9 cellular contexts compared by ENCODE assay signal in the genomic region with DNA sequence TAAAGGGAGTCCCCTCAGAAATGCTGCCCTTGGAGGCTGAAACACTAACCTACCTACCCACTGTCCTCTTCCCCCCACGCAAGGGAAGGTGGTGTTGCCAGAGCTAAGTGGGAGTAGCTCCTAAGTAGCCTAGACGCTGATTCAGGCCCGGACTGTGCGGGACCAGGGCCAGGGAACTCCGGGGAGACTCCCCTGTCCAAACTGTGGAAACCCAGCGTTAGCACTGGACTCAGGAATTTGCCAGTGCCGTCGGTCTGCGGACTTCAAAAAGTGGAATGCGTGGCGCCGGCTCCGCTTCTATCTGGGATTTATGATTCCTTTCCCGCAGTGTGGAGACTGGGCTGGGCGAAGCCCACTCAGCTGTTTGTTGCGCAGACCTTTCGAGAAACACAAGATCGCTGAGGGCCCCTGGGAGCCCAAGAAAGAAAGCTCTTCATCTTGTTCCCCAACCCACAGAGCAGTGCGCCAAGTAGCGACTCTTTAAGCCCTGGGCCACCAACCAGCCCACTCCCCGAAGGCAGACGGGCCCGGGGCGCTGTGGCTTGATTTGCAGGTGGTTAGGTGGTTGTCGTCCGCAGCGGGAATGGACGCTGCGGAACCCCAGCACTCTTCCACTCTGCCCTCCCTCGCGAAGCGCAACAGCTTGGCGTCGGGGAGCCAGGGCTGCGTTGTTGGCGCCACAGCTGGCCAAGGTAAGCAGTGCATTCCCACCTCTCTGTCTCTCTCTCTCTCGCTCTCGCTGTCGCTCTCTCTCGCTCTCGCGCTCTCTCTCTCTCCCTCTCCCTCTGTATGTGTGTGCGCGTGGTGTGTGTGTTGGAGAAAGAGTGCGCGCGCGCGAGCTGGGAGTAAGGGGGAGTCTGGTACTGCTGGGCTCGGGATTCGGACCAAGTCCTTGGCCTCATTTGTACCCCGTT. TPM values are rescaled to one million over a fixed set of nuclear protein-coding genes. Genes with fewer than 3 reads are reported as not detected.
DNase-seq lines count a peak whose midpoint lies in the region; ATAC-seq, FAIRE-seq and TF ChIP-seq lines count a peak whose summit lies in the region.
"Had no signal": no experiment of that assay in that cellular context is flagged by ENCODE, and none has a peak within 500 bp of the region (broad histone marks: within the 10 kb centered on the region; RNA-seq: fewer than 3 reads in every experiment).

No MANE protein-coding gene starts in this region.

- no peaks in the 10 kb centered on the region for H3K36me3 Mint-ChIP-seq in activated T-helper 2 cell treated with anti-CD3 and anti-CD28 coated beads, Interferon-gamma antibody, Interleukin-2, Interleukin-4, amounts not matched to agents 10 μg/mL and 5 μg/mL and 100 μg/mL, durations not matched to agents 14 hours and 24 hours and 36 hours (ENCODE audit: low read depth)

- no peak overlapping the region for H2AFZ ChIP-seq in osteoblast (ENCODE audit: low read length)

- peaks cover 58% of the 10 kb centered on the region for H3K27me3 ChIP-seq in osteoblast (ENCODE audit: insufficient read depth, low read length)
- H3K27me3 ChIP-seq in thoracic aorta (replicated peaks; ENCODE audit: insufficient read depth) = no peaks in the 10 kb centered on the region

- no peak for TF ChIP-seq EP300 in A549 (IDR thresholded peaks at IDR 0.05)

- FAIRE-seq in A549 (lab: Jason Lieb, UNC) = peak; percentile 13
- FAIRE-seq: G401.6 had no signal

- 6% methylated on average over 37 of the region's 52 CpGs for WGBS in A549 (ENCODE audit: missing lambda C conversion rate)

- ATAC-seq in A549 (peak; percentile 89 to 94), GM18870 (IDR thresholded peaks at IDR 0.05; ENCODE audit: unreplicated experiment) (peak; percentile 82), HG03108 (IDR thresholded peaks at IDR 0.05; ENCODE audit: unreplicated experiment) (peak; percentile 87), thoracic aorta (ENCODE audit: insufficient number of reproducible peaks, low FRiP score, low read depth) (no peak)

- peaks cover 21% of the 10 kb centered on the region for H3K4me1 Mint-ChIP-seq in activated T-helper 2 cell treated with anti-CD3 and anti-CD28 coated beads, Interferon-gamma antibody, Interleukin-2, Interleukin-4, amounts not matched to agents 10 μg/mL and 5 μg/mL and 100 μg/mL, durations not matched to agents 14 hours and 24 hours and 36 hours (ENCODE audit: low read depth)

- H3K27ac ChIP-seq in A549 (no peak overlapping the region), osteoblast (ENCODE audit: low read depth, low read length) (no peak overlapping the region), thoracic aorta (no peak overlapping the region)

- POLR2A ChIA-PET in A549 (lab: Yijun Ruan, JAX) = interaction anchor here (1.3 kb wide), 1 partner anchor 58 kb away, joined by 5 read pairs; the partner anchor contains the start of gene ZBTB33

- H3K27me3 Mint-ChIP-seq in activated T-helper 2 cell treated with anti-CD3 and anti-CD28 coated beads, Interferon-gamma antibody, Interleukin-2, Interleukin-4, amounts not matched to agents 10 μg/mL and 5 μg/mL and 100 μg/mL, durations not matched to agents 14 hours and 24 hours and 36 hours (ENCODE audit: low read depth) = peaks cover 61% of the 10 kb centered on the region

- no peaks in the 10 kb centered on the region for H3K79me2 ChIP-seq in osteoblast (ENCODE audit: insufficient read depth, low read length)

- TF ChIP-seq CTCF in A549 (IDR thresholded peaks at IDR 0.05) (peak; percentile 37), osteoblast (IDR thresholded peaks at IDR 0.05; ENCODE audit: extremely low read depth, low read depth, low read length) (no peak), thoracic aorta (IDR thresholded peaks at IDR 0.05) (no peak)

- H3K4me1 ChIP-seq in A549 (peaks cover 7% of the 10 kb centered on the region; the same call in 2 of the 3 replicates), osteoblast (ENCODE audit: insufficient read depth, low read length) (peaks cover 6% of the 10 kb centered on the region), thoracic aorta (ENCODE audit: control insufficient read depth in 1 of 2, low read depth in 2 of 2) (peaks cover 0 to 6% of the 10 kb centered on the region in 2 donors)

- H3K9me3 Mint-ChIP-seq in activated T-helper 2 cell treated with anti-CD3 and anti-CD28 coated beads, Interferon-gamma antibody, Interleukin-2, Interleukin-4, amounts not matched to agents 10 μg/mL and 5 μg/mL and 100 μg/mL, durations not matched to agents 14 hours and 24 hours and 36 hours = no peaks in the 10 kb centered on the region

- H3K4me3 Mint-ChIP-seq in activated T-helper 2 cell treated with anti-CD3 and anti-CD28 coated beads, Interferon-gamma antibody, Interleukin-2, Interleukin-4, amounts not matched to agents 10 μg/mL and 5 μg/mL and 100 μg/mL, durations not matched to agents 14 hours and 24 hours and 36 hours (ENCODE audit: low read depth) = peak overlapping the region; percentile 71

- no peak for TF ChIP-seq POLR2A in A549 (IDR thresholded peaks at IDR 0.05; ENCODE audit: low read length)

- DNase-seq in A549 (ENCODE audit: low read depth in 1 of 2, low spot score in 1 of 2) (peak; percentile 36 to 85), NCI-H748 (lab: John Stamatoyannopoulos, UW; ENCODE audit: unreplicated experiment) (peak; percentile 95), germinal center (ENCODE audit: low spot score) (peak; percentile 40), osteoblast (ENCODE audit: insufficient read length, low spot score, missing footprints) (peak; percentile 85), thoracic aorta (ENCODE audit: low spot score) (peak; percentile 6)
- DNase-seq in activated T-helper 2 cell treated with anti-CD3 and anti-CD28 coated beads, Interferon-gamma antibody, Interleukin-2, Interleukin-4, amounts not matched to agents 10 μg/mL and 5 μg/mL and 100 μg/mL, durations not matched to agents 14 hours and 24 hours and 36 hours (ENCODE audit: low spot score) = peak; percentile 52

- peak overlapping the region; percentile 72 for H3K4me2 ChIP-seq in A549
- peak overlapping the region; percentile 18 for H3K4me2 ChIP-seq in osteoblast (ENCODE audit: insufficient read depth, low read length)

- H4K20me1 ChIP-seq in osteoblast (ENCODE audit: insufficient read depth, low read length) = no peaks in the 10 kb centered on the region

- intact Hi-C loops in activated T-helper 2 cell treated with anti-CD3 and anti-CD28 coated beads, Interferon-gamma antibody, Interleukin-2, Interleukin-4, amounts not matched to agents 10 μg/mL and 5 μg/mL and 100 μg/mL, durations not matched to agents 14 hours and 24 hours and 36 hours (cut with micrococcal nuclease) = loop anchor here (5.0 kb wide), 1 partner anchor 998 kb away; no protein-coding TSS in a partner anchor

- H3K4me3 ChIP-seq in A549 (peak overlapping the region; percentile 32), osteoblast (ENCODE audit: insufficient read depth, low read length) (no peak overlapping the region), thoracic aorta (peak overlapping the region; percentile 66)

- H3K27ac Mint-ChIP-seq in activated T-helper 2 cell treated with anti-CD3 and anti-CD28 coated beads, Interferon-gamma antibody, Interleukin-2, Interleukin-4, amounts not matched to agents 10 μg/mL and 5 μg/mL and 100 μg/mL, durations not matched to agents 14 hours and 24 hours and 36 hours = no peak overlapping the region

- H3K36me3 ChIP-seq in osteoblast (ENCODE audit: insufficient read depth, low read length) (no peaks in the 10 kb centered on the region), thoracic aorta (no peaks in the 10 kb centered on the region)

- TF ChIP-seq RAD21 in A549 (conservative IDR thresholded peaks at IDR 0.05 in 1 of 2, IDR thresholded peaks at IDR 0.05 in 1 of 2) = peak in 1 of 2 experiments; percentile 22; a peak in 1 of 5 replicates

- CTCF ChIA-PET in A549 (lab: Yijun Ruan, JAX) = interaction anchor here (0.8 to 2.0 kb wide), 10 partner anchors 9 to 221 kb away, joined by 3 to 15 read pairs (median 3); no protein-coding TSS in a partner anchor

- H3K9me3 ChIP-seq in A549 (no peaks in the 10 kb centered on the region), osteoblast (ENCODE audit: low read depth, low read length) (no peaks in the 10 kb centered on the region), thoracic aorta (no peaks in the 10 kb centered on the region)

RNA-seq across cellular contexts. Expression of gene TMEM255A, which starts 2.0 kb away (rescaled TPM):
- polyA plus RNA-seq in A549 (2011; rRNA removed) (0.03 and 0.16 TPM in 2 replicates), A549 (2017; fragmentation: RNase III; extraction: RNeasy Plus Mini Kit Qiagen cat#74134 plus additional on column Dnase treatment) (0.03 TPM in 1 of 3 replicates, not detected in the others)
- 0.03 and 0.04 TPM in 2 replicates for polyA plus RNA-seq in A549 (2012; cell fraction: cytosol; rRNA removed)
- 0.01 and 0.04 TPM in 2 replicates for polyA plus RNA-seq in A549 (2012; cell fraction: nucleus; rRNA removed)
- polyA minus RNA-seq in A549 (2011; rRNA and poly(A)+ RNA removed) = not detected in 2 replicates
- total RNA-seq in activated T-helper 2 cell treated with anti-CD3 and anti-CD28 coated beads, Interferon-gamma antibody, Interleukin-2, Interleukin-4, amounts not matched to agents 10 μg/mL and 5 μg/mL and 100 μg/mL, durations not matched to agents 14 hours and 24 hours and 36 hours = not detected in 2 replicates
- total RNA-seq in osteoblast (under 0.01 and 0.29 TPM in 2 replicates), thoracic aorta (1 to 10 TPM; 1.1 TPM)

RNA-seq across cellular contexts. Expression of gene ATP1B4, which starts 52.7 kb away (rescaled TPM):
- not detected in 2 replicates for polyA plus RNA-seq in A549 (2011; rRNA removed)
- polyA plus RNA-seq in A549 (2012; cell fraction: cytosol; rRNA removed) = not detected in 2 replicates
- polyA plus RNA-seq in A549 (2012; cell fraction: nucleus; rRNA removed) = not detected in 2 replicates
- polyA plus RNA-seq in A549 (2017; fragmentation: RNase III; extraction: RNeasy Plus Mini Kit Qiagen cat#74134 plus additional on column Dnase treatment) = not detected in 3 replicates
- polyA minus RNA-seq in A549 (2011; rRNA and poly(A)+ RNA removed) = not detected in 2 replicates
- total RNA-seq in activated T-helper 2 cell treated with anti-CD3 and anti-CD28 coated beads, Interferon-gamma antibody, Interleukin-2, Interleukin-4, amounts not matched to agents 10 μg/mL and 5 μg/mL and 100 μg/mL, durations not matched to agents 14 hours and 24 hours and 36 hours = not detected in 2 replicates
- not detected in 2 replicates for total RNA-seq in osteoblast
- not detected for total RNA-seq in thoracic aorta

RNA-seq across cellular contexts. Expression of gene ZBTB33, which starts 58.6 kb away (rescaled TPM):
- polyA plus RNA-seq in A549 (2011; rRNA removed) (12.3 and 15.6 TPM in 2 replicates), A549 (2017; fragmentation: RNase III; extraction: RNeasy Plus Mini Kit Qiagen cat#74134 plus additional on column Dnase treatment) (12.8 to 14.6 TPM (median 14.3 TPM) in 3 replicates)
- polyA plus RNA-seq in A549 (2012; cell fraction: cytosol; rRNA removed) = 1.5 and 1.7 TPM in 2 replicates
- 0.86 and 1.7 TPM in 2 replicates for polyA plus RNA-seq in A549 (2012; cell fraction: nucleus; rRNA removed)
- polyA minus RNA-seq in A549 (2011; rRNA and poly(A)+ RNA removed) = 10.2 and 10.4 TPM in 2 replicates
- total RNA-seq in activated T-helper 2 cell treated with anti-CD3 and anti-CD28 coated beads, Interferon-gamma antibody, Interleukin-2, Interleukin-4, amounts not matched to agents 10 μg/mL and 5 μg/mL and 100 μg/mL, durations not matched to agents 14 hours and 24 hours and 36 hours = 13.3 and 13.4 TPM in 2 replicates
- total RNA-seq in osteoblast (19.2 and 20.0 TPM in 2 replicates), thoracic aorta (10 to 100 TPM in 1 of 2 donors, 1 to 10 TPM in 1; 6.4 to 15.4 TPM)

Comparison
In these comparisons a context has a peak if more than half of its experiments do, and no peak if none do; other contexts are left out.
1. DNase-seq: peak in every context shown above with its lines; median percentile 95 in NCI-H748; 85 in osteoblast; 60 in A549; 52 in activated T-helper 2 cell treated with anti-CD3 and anti-CD28 coated beads, Interferon-gamma antibody, Interleukin-2, Interleukin-4, amounts not matched to agents 10 μg/mL and 5 μg/mL and 100 μg/mL, durations not matched to agents 14 hours and 24 hours and 36 hours; 40 in germinal center; 6 in thoracic aorta.